In genomic region chr1:156478250-156478627, GRCh38 we compare ENCODE assay signal across 1 cellular context.
TF ChIP-seq lines count a peak whose summit lies in the region.

No MANE protein-coding gene starts in this region.

TF ChIP-seq in WTC11, 78 proteins besides CTCF, POLR2A, EP300 and RAD21 (continued from another document):
- TF ChIP-seq ATF6 (CRISPR knock-in tag; IDR thresholded peaks at IDR 0.05), result no peak
- no peak for TF ChIP-seq ZNF317 (CRISPR knock-in tag; IDR thresholded peaks at IDR 0.05; ENCODE audit: borderline replicate concordance, low read depth)
- no peak for TF ChIP-seq FOXP4 (CRISPR knock-in tag; IDR thresholded peaks at IDR 0.05)
- no peak for TF ChIP-seq SMAD3 (CRISPR knock-in tag; IDR thresholded peaks at IDR 0.05; ENCODE audit: borderline replicate concordance)
- TF ChIP-seq E2F1 (CRISPR knock-in tag; IDR thresholded peaks at IDR 0.05), result no peak
- TF ChIP-seq ERG (CRISPR knock-in tag; IDR thresholded peaks at IDR 0.05), result no peak
TF ChIP-seq in WTC11: peak in this region for 0.
